In genomic region chr4:78720994-78721677, GRCh38 we compare ENCODE assay signal across 7 cellular contexts. TPM values are rescaled to one million over a fixed set of nuclear protein-coding genes. Genes with fewer than 3 reads are reported as not detected.
DNase-seq lines count a peak whose midpoint lies in the region; ATAC-seq and TF ChIP-seq lines count a peak whose summit lies in the region.

No MANE protein-coding gene starts in this region.

- H3K27me3 Mint-ChIP-seq in activated T-helper 2 cell treated with anti-CD3 and anti-CD28 coated beads, Interferon-gamma antibody, Interleukin-2, Interleukin-4, amounts not matched to agents 10 μg/mL and 5 μg/mL and 100 μg/mL, durations not matched to agents 14 hours and 24 hours and 36 hours (ENCODE audit: low read depth) = peaks cover 6% of the 10 kb centered on the region
- H3K27me3 Mint-ChIP-seq in natural killer cell (ENCODE audit: low read depth in 2 of 2) = no peaks in the 10 kb centered on the region

- in situ Hi-C loops in GM13977 (cut with MboI; ENCODE audit: low pct_unique_long_range_greater_than_20kb, low sequenced_read_pairs, unreplicated experiment) = no loop called here

- H3K4me1 Mint-ChIP-seq in activated T-helper 2 cell treated with anti-CD3 and anti-CD28 coated beads, Interferon-gamma antibody, Interleukin-2, Interleukin-4, amounts not matched to agents 10 μg/mL and 5 μg/mL and 100 μg/mL, durations not matched to agents 14 hours and 24 hours and 36 hours (ENCODE audit: low read depth) = peaks cover 18% of the 10 kb centered on the region
- H3K4me1 Mint-ChIP-seq in natural killer cell = peaks cover 20 to 32% of the 10 kb centered on the region in 2 donors

- H3K27ac Mint-ChIP-seq in activated T-helper 2 cell treated with anti-CD3 and anti-CD28 coated beads, Interferon-gamma antibody, Interleukin-2, Interleukin-4, amounts not matched to agents 10 μg/mL and 5 μg/mL and 100 μg/mL, durations not matched to agents 14 hours and 24 hours and 36 hours = peak overlapping the region; percentile 30
- peak overlapping the region; percentile 75 to 86 for H3K27ac Mint-ChIP-seq in natural killer cell

- ATAC-seq in GM19438 (IDR thresholded peaks at IDR 0.05; ENCODE audit: low read depth, unreplicated experiment) (peak; percentile 97), HG03175 (IDR thresholded peaks at IDR 0.05; ENCODE audit: unreplicated experiment) (peak; percentile 85), natural killer cell (peak; percentile 58 to 76 (median 76))

- peak; percentile 14 for DNase-seq in activated T-helper 2 cell treated with anti-CD3 and anti-CD28 coated beads, Interferon-gamma antibody, Interleukin-2, Interleukin-4, amounts not matched to agents 10 μg/mL and 5 μg/mL and 100 μg/mL, durations not matched to agents 14 hours and 24 hours and 36 hours (ENCODE audit: low spot score)
- DNase-seq in natural killer cell = no peak
- DNase-seq in NCI-H774 (lab: John Stamatoyannopoulos, UW) = no peak
- no peak for DNase-seq in GM13977 (ENCODE audit: low spot score)
- no peak for DNase-seq in SIG-M5 treated with dmso at 0.1 percent for 504 hours (lab: John Stamatoyannopoulos, UW; ENCODE audit: unreplicated experiment)

- peak overlapping the region; percentile 34 for H3K4me3 Mint-ChIP-seq in activated T-helper 2 cell treated with anti-CD3 and anti-CD28 coated beads, Interferon-gamma antibody, Interleukin-2, Interleukin-4, amounts not matched to agents 10 μg/mL and 5 μg/mL and 100 μg/mL, durations not matched to agents 14 hours and 24 hours and 36 hours (ENCODE audit: low read depth)
- peak overlapping the region; percentile 65 for H3K4me3 Mint-ChIP-seq in natural killer cell

- intact Hi-C loops in activated T-helper 2 cell treated with anti-CD3 and anti-CD28 coated beads, Interferon-gamma antibody, Interleukin-2, Interleukin-4, amounts not matched to agents 10 μg/mL and 5 μg/mL and 100 μg/mL, durations not matched to agents 14 hours and 24 hours and 36 hours (cut with micrococcal nuclease) = loop anchor here (1.0 to 5.0 kb wide), 2 partner anchors 56 to 64 kb away; partner anchors contain the start of gene BMP2K
- intact Hi-C loops in natural killer cell (cut with micrococcal nuclease) = loop anchor here (2.0 kb wide), 1 partner anchor 28 kb away; no protein-coding TSS in a partner anchor

- no peak for TF ChIP-seq CTCF in natural killer cell (IDR thresholded peaks at IDR 0.05)
- TF ChIP-seq CTCF in GM13977 (IDR thresholded peaks at IDR 0.05; ENCODE audit: extremely low read depth, insufficient read depth, missing control alignments) = no peak

- H3K36me3 Mint-ChIP-seq in activated T-helper 2 cell treated with anti-CD3 and anti-CD28 coated beads, Interferon-gamma antibody, Interleukin-2, Interleukin-4, amounts not matched to agents 10 μg/mL and 5 μg/mL and 100 μg/mL, durations not matched to agents 14 hours and 24 hours and 36 hours (ENCODE audit: low read depth) = no peaks in the 10 kb centered on the region
- no peaks in the 10 kb centered on the region for H3K36me3 Mint-ChIP-seq in natural killer cell

- H3K9me3 Mint-ChIP-seq in activated T-helper 2 cell treated with anti-CD3 and anti-CD28 coated beads, Interferon-gamma antibody, Interleukin-2, Interleukin-4, amounts not matched to agents 10 μg/mL and 5 μg/mL and 100 μg/mL, durations not matched to agents 14 hours and 24 hours and 36 hours = no peaks in the 10 kb centered on the region
- no peaks in the 10 kb centered on the region for H3K9me3 Mint-ChIP-seq in natural killer cell

RNA-seq across cellular contexts. Expression of gene BMP2K, which starts 55.0 kb away (rescaled TPM):
- total RNA-seq in activated T-helper 2 cell treated with anti-CD3 and anti-CD28 coated beads, Interferon-gamma antibody, Interleukin-2, Interleukin-4, amounts not matched to agents 10 μg/mL and 5 μg/mL and 100 μg/mL, durations not matched to agents 14 hours and 24 hours and 36 hours = 12.6 and 14.6 TPM in 2 replicates
- total RNA-seq in natural killer cell = 10 to 100 TPM; 10.1 to 13.5 (median 11.7) TPM
